Comparison of ENCODE assay signal across 15 cellular contexts in the genomic region with DNA sequence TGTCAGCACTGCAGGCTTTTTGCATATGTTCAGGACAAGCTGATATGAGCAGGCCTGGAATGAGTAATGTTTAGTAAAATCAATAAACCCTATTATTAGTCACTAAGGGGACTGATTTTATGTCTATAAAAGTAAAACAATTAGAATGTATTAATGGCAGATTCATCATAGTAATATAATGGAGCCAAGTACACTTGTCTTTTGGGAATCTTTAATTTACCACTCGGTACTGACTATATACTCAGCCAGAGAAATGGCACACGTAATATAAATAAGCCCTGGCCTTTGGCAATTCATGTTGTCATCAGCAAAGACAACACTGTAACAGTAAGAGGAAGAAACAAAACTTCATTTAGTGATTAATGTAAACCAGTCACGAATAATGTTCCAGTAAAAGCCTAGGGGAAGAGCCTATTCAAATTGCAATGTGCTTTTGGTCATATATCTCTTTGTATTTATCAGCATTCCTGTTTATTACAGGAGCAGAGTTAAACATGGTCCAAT.
DNase-seq lines count a peak whose midpoint lies in the region; ATAC-seq and TF ChIP-seq lines count a peak whose summit lies in the region.
"Had no signal": no experiment of that assay in that cellular context is flagged by ENCODE, and none has a peak within 500 bp of the region (broad histone marks: within the 10 kb centered on the region; RNA-seq: fewer than 3 reads in every experiment).

No MANE protein-coding gene starts in this region.

- peak; percentile 87 for ATAC-seq in PC-3
- ATAC-seq: activated CD8-positive, alpha-beta memory T cell treated with anti-CD3 and anti-CD28 coated beads, Interleukin-2, amount 10 ng/mL, durations not matched to agents 7 days and 5 days; Right ventricle myocardium inferior had no signal

- no peaks in the 10 kb centered on the region for H3K27me3 ChIP-seq in PC-3 (ENCODE audit: low read length)
- H3K27me3 ChIP-seq in smooth muscle cell (ENCODE audit: low read depth): no peaks in the 10 kb centered on the region
- H3K27me3 ChIP-seq in Caco-2 (replicated peaks; ENCODE audit: control insufficient read depth, insufficient read depth, low read length): no peaks in the 10 kb centered on the region

- intact Hi-C loops in PC-3 (cut with micrococcal nuclease): loop anchor here (2.0 kb wide), 2 partner anchors 112 to 140 kb away; partner anchors contain the start of gene ZNF608
- intact Hi-C loops in Caco-2 (cut with micrococcal nuclease; ENCODE audit: unreplicated experiment): no loop called here
- intact Hi-C loops in cardiac septum (cut with DNase I): no loop called here

- H3K9ac ChIP-seq in PC-3 (ENCODE audit: low read length) (peak overlapping the region; percentile 54; the same call in 1 of the 2 replicates), smooth muscle cell (ENCODE audit: low read depth) (peak overlapping the region; percentile 19)

- H3K4me3 Mint-ChIP-seq in Caco-2 (ENCODE audit: unreplicated experiment): no peak overlapping the region
- H3K4me3 Mint-ChIP-seq: activated CD8-positive, alpha-beta memory T cell treated with anti-CD3 and anti-CD28 coated beads, Interleukin-2, amount 10 ng/mL, durations not matched to agents 7 days and 5 days; activated naive CD4-positive, alpha-beta T cell treated with anti-CD3 and anti-CD28 coated beads, Interleukin-2, amount 50 U/mL, for 24 hours had no signal

- WGBS in smooth muscle cell (ENCODE audit: low lambda C conversion rate): 23% methylated on average over 3 of the region's 3 CpGs

- H3K27ac ChIP-seq in PC-3 (ENCODE audit: low read length): peak overlapping the region; percentile 96
- H3K27ac ChIP-seq in smooth muscle cell (ENCODE audit: low read depth): peak overlapping the region; percentile 91

- peaks cover 3% of the 10 kb centered on the region for H3F3A ChIP-seq in PC-3 (ENCODE audit: low read length, unreplicated experiment)
- peaks cover 25% of the 10 kb centered on the region for H3F3A ChIP-seq in smooth muscle cell (ENCODE audit: low read depth)

- no peaks in the 10 kb centered on the region for H3K9me3 ChIP-seq in PC-3 (ENCODE audit: low read length)
- no peaks in the 10 kb centered on the region for H3K9me3 ChIP-seq in smooth muscle cell (replicated peaks; ENCODE audit: low read depth)
- no peaks in the 10 kb centered on the region for H3K9me3 ChIP-seq in Caco-2

- DNase-seq in HCEC 1CT (peak; percentile 74), PC-3 (peak; percentile 69), fibroblast of peridontal ligament (ENCODE audit: extremely low read depth) (peak; percentile 48), smooth muscle cell (lab: John Stamatoyannopoulos, UW; ENCODE audit: unreplicated experiment) (no peak), 8988T (no peak), Caco-2 (no peak), cardiac septum (ENCODE audit: low spot score) (no peak)
- DNase-seq: activated CD8-positive, alpha-beta memory T cell treated with anti-CD3 and anti-CD28 coated beads, Interleukin-2, amount 10 ng/mL, durations not matched to agents 7 days and 5 days; COR-L47; GOT3; kidney glomerular epithelial cell; NCI-H1092 treated with DMSO at 0.1 percent for 48 hours; NCI-H524 had no signal

- no peak overlapping the region for H2AFZ ChIP-seq in PC-3 (ENCODE audit: low read length)
- H2AFZ ChIP-seq in smooth muscle cell (ENCODE audit: low read depth): no peak overlapping the region

- peaks cover 11% of the 10 kb centered on the region for H3K4me1 Mint-ChIP-seq in Caco-2 (ENCODE audit: low read depth, unreplicated experiment)
- H3K4me1 Mint-ChIP-seq: activated CD8-positive, alpha-beta memory T cell treated with anti-CD3 and anti-CD28 coated beads, Interleukin-2, amount 10 ng/mL, durations not matched to agents 7 days and 5 days; activated naive CD4-positive, alpha-beta T cell treated with anti-CD3 and anti-CD28 coated beads, Interleukin-2, amount 50 U/mL, for 24 hours had no signal

- H3K4me1 ChIP-seq in PC-3 (ENCODE audit: insufficient read depth, low read length) (peaks cover 28% of the 10 kb centered on the region), smooth muscle cell (ENCODE audit: low read depth) (peaks cover 16% of the 10 kb centered on the region), Caco-2 (peaks cover 21% of the 10 kb centered on the region)

- H4K20me1 ChIP-seq in PC-3 (ENCODE audit: low read length) (no peaks in the 10 kb centered on the region), smooth muscle cell (ENCODE audit: low read depth) (no peaks in the 10 kb centered on the region)

- H3K9me2 ChIP-seq in PC-3 (replicated peaks; ENCODE audit: low read length): no peaks in the 10 kb centered on the region

- POLR2A ChIA-PET in PC-3 (lab: Charles Lee; ENCODE audit: unreplicated experiment) (no interaction called here), Caco-2 (lab: Charles Lee) (no interaction called here)

- BruUV-seq in PC-3 (replicated peaks; lab: Mats Ljungman, UMichigan) (no TSS peak), Caco-2 (replicated peaks; lab: Mats Ljungman, UMichigan) (no TSS peak)

- no peaks in the 10 kb centered on the region for H3K27me3 Mint-ChIP-seq in Caco-2 (ENCODE audit: insufficient read depth, unreplicated experiment)
- H3K27me3 Mint-ChIP-seq: activated CD8-positive, alpha-beta memory T cell treated with anti-CD3 and anti-CD28 coated beads, Interleukin-2, amount 10 ng/mL, durations not matched to agents 7 days and 5 days; activated naive CD4-positive, alpha-beta T cell treated with anti-CD3 and anti-CD28 coated beads, Interleukin-2, amount 50 U/mL, for 24 hours had no signal

- H3K4me2 ChIP-seq in PC-3 (ENCODE audit: low read length) (peak overlapping the region; percentile 76), smooth muscle cell (peak overlapping the region; percentile 38)

- H3K79me2 ChIP-seq in PC-3 (ENCODE audit: low read length) (no peaks in the 10 kb centered on the region), smooth muscle cell (ENCODE audit: low read depth) (no peaks in the 10 kb centered on the region)

- H3K27ac Mint-ChIP-seq in Caco-2 (ENCODE audit: unreplicated experiment): no peak overlapping the region
- H3K27ac Mint-ChIP-seq: activated CD8-positive, alpha-beta memory T cell treated with anti-CD3 and anti-CD28 coated beads, Interleukin-2, amount 10 ng/mL, durations not matched to agents 7 days and 5 days; activated naive CD4-positive, alpha-beta T cell treated with anti-CD3 and anti-CD28 coated beads, Interleukin-2, amount 50 U/mL, for 24 hours had no signal

- peaks cover 10% of the 10 kb centered on the region for H3K9me3 Mint-ChIP-seq in Caco-2 (ENCODE audit: unreplicated experiment)
- H3K9me3 Mint-ChIP-seq: activated naive CD4-positive, alpha-beta T cell treated with anti-CD3 and anti-CD28 coated beads, Interleukin-2, amount 50 U/mL, for 24 hours had no signal

- CTCF ChIA-PET in PC-3 (lab: Charles Lee): no interaction called here
- CTCF ChIA-PET in Caco-2 (lab: Charles Lee): interaction anchor here (1.2 kb wide), 1 partner anchor 114 kb away, joined by 3 read pairs; no protein-coding TSS in a partner anchor

- H3K4me3 ChIP-seq in PC-3 (ENCODE audit: low read length) (no peak overlapping the region), smooth muscle cell (no peak overlapping the region), Caco-2 (ENCODE audit: low read depth, low read length) (no peak overlapping the region)

- no peak for TF ChIP-seq CTCF in PC-3 (conservative IDR thresholded peaks at IDR 0.05; ENCODE audit: low read depth, low read length)
- TF ChIP-seq CTCF in smooth muscle cell (IDR thresholded peaks at IDR 0.05; ENCODE audit: borderline replicate concordance, insufficient read depth, poor library complexity, severe bottlenecking): no peak
- TF ChIP-seq CTCF in Caco-2 (IDR thresholded peaks at IDR 0.05; ENCODE audit: insufficient read depth in 1 of 2, low read depth in 1 of 2, low read length in 1 of 2, severe bottlenecking in 1 of 2, unreplicated experiment in 1 of 2): no peak

- peaks cover 31% of the 10 kb centered on the region for H3K36me3 Mint-ChIP-seq in Caco-2 (ENCODE audit: insufficient read depth, unreplicated experiment)
- H3K36me3 Mint-ChIP-seq: activated CD8-positive, alpha-beta memory T cell treated with anti-CD3 and anti-CD28 coated beads, Interleukin-2, amount 10 ng/mL, durations not matched to agents 7 days and 5 days; activated naive CD4-positive, alpha-beta T cell treated with anti-CD3 and anti-CD28 coated beads, Interleukin-2, amount 50 U/mL, for 24 hours had no signal

- H3K36me3 ChIP-seq in PC-3 (ENCODE audit: low read depth, low read length): no peaks in the 10 kb centered on the region
- no peaks in the 10 kb centered on the region for H3K36me3 ChIP-seq in smooth muscle cell (ENCODE audit: low read depth)
- H3K36me3 ChIP-seq in Caco-2 (ENCODE audit: control insufficient read depth, insufficient read depth, low read length): no peaks in the 10 kb centered on the region

Comparison
In these comparisons a context has a peak if more than half of its experiments do, and no peak if none do; other contexts are left out.
1. DNase-seq: peak in HCEC 1CT (single experiment), PC-3 (single experiment) and fibroblast of peridontal ligament (single experiment); none in smooth muscle cell (single experiment), 8988T (single experiment), Caco-2 (0 of 2) and cardiac septum (single experiment).